Comparison of ENCODE assay signal across 8 cellular contexts in the genomic region with DNA sequence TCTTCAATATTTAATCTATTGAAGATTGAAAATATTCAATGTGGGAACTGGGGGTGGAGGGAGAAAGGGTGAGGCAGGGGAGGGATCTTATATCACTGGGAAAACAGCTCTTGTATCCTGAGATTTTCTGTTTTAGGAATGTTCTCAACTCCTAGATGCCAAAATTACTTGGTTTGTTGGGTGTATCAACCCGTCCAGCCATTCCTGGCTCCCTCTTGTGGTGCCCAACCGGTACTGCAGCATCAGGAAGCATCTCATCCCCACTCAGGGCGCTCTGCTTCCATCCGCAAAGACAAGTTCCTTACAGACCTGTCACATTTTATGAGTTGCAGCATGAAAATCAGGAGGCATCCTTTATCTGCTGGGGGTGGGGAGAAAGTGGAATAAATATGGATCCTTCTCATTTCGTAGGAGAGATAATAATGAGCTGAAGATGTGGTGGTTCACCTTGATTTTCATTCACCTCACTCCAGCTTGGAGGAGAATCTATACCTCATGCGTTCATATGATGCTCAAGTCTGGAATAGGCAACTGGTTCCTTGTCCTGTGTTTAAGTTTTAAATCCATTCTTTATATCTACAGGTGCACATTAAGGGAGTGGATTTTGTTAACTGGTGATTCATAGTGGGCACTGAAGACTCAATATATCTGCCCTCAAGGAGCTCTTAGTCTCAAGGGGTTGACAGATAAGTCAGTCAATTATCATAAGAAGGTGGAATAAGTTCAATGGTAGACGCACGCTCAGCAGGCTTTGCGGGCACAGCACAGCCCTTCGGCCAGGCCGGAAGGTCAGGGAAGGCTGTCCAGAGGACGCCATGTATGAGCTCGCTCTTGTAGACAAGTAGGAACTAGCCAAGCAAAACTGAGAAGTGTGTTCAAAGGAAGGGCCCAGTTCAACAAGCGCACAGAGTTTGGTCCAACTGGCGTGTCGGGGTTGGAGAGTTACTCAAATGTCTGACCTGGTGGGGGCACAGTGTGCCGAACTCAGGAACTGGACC.
DNase-seq lines count a peak whose midpoint lies in the region; ATAC-seq, FAIRE-seq and TF ChIP-seq lines count a peak whose summit lies in the region.

No MANE protein-coding gene starts in this region.

- peaks cover 10% of the 10 kb centered on the region for H3K4me1 Mint-ChIP-seq in activated naive CD8-positive, alpha-beta T cell treated with anti-CD3 and anti-CD28 coated beads, Interleukin-2, amount 10 ng/mL, durations not matched to agents 7 days and 5 days

- peaks cover 0 to 14% (median 8%) of the 10 kb centered on the region in 9 donors for H3K4me1 ChIP-seq in heart right ventricle

- no peak overlapping the region for H3K27ac ChIP-seq in heart right ventricle

- H3K4me3 ChIP-seq in heart right ventricle, result no peak overlapping the region

- ATAC-seq in HG03460 (IDR thresholded peaks at IDR 0.05; ENCODE audit: unreplicated experiment) (peak; percentile 68), SK-N-SH treated with all-trans-retinoic acid at 6 μM for 48 hours (peak; percentile 89), heart right ventricle (peak in 7 of 8 donors; percentile 53 to 88 (median 80)), GM21576 (IDR thresholded peaks at IDR 0.05; ENCODE audit: unreplicated experiment) (no peak)
- peak; percentile 44 for ATAC-seq in activated naive CD8-positive, alpha-beta T cell treated with anti-CD3 and anti-CD28 coated beads, Interleukin-2, amount 10 ng/mL, durations not matched to agents 7 days and 5 days (ENCODE audit: low read depth)

- H3K36me3 ChIP-seq in heart right ventricle, result peaks cover 0 to 38% (median 6%) of the 10 kb centered on the region in 9 donors

- peak; percentile 90 for FAIRE-seq in GM18507 (lab: Jason Lieb, UNC)

- no peak overlapping the region for H3K4me3 Mint-ChIP-seq in activated naive CD8-positive, alpha-beta T cell treated with anti-CD3 and anti-CD28 coated beads, Interleukin-2, amount 10 ng/mL, durations not matched to agents 7 days and 5 days

- peak overlapping the region; percentile 16 for H3K27ac Mint-ChIP-seq in activated naive CD8-positive, alpha-beta T cell treated with anti-CD3 and anti-CD28 coated beads, Interleukin-2, amount 10 ng/mL, durations not matched to agents 7 days and 5 days

- no peaks in the 10 kb centered on the region for H3K27me3 Mint-ChIP-seq in activated naive CD8-positive, alpha-beta T cell treated with anti-CD3 and anti-CD28 coated beads, Interleukin-2, amount 10 ng/mL, durations not matched to agents 7 days and 5 days

- H3K9me3 ChIP-seq in heart right ventricle, result no peaks in the 10 kb centered on the region

- H3K27me3 ChIP-seq in heart right ventricle, result no peaks in the 10 kb centered on the region

- DNase-seq in AG09319 (ENCODE audit: extremely low read depth, low read depth) (peak; percentile 22), GM18507 (ENCODE audit: extremely low spot score, insufficient read length, low read depth) (peak; percentile 42), heart right ventricle (peak; percentile 68 to 69), renal cortical epithelial cell (ENCODE audit: low read depth) (peak; percentile 29)
- DNase-seq in activated naive CD8-positive, alpha-beta T cell treated with anti-CD3 and anti-CD28 coated beads, Interleukin-2, amount 10 ng/mL, durations not matched to agents 7 days and 5 days, result peak; percentile 50

- WGBS in heart right ventricle, 2 donors, result 82 to 84% methylated on average over 17 of the region's 17 CpGs

- TF ChIP-seq CTCF in AG09319 (IDR thresholded peaks at IDR 0.05; ENCODE audit: low read depth, low read length) (no peak; the same call in none of the 2 replicates), heart right ventricle (IDR thresholded peaks at IDR 0.05) (peak; percentile 95 to 98 (median 96))

- POLR2A ChIA-PET in activated naive CD8-positive, alpha-beta T cell treated with anti-CD3 and anti-CD28 coated beads, Interleukin-2, amount 10 ng/mL, durations not matched to agents 7 days and 5 days (lab: Charles Lee), result no interaction called here

- intact Hi-C loops in heart right ventricle (cut with DNase I), result loop anchor here (1.0 to 5.0 kb wide), 4 partner anchors 127 to 148 kb away; a partner anchor contains a TSS

- peaks cover 40% of the 10 kb centered on the region for H3K36me3 Mint-ChIP-seq in activated naive CD8-positive, alpha-beta T cell treated with anti-CD3 and anti-CD28 coated beads, Interleukin-2, amount 10 ng/mL, durations not matched to agents 7 days and 5 days

- no peaks in the 10 kb centered on the region for H3K9me3 Mint-ChIP-seq in activated naive CD8-positive, alpha-beta T cell treated with anti-CD3 and anti-CD28 coated beads, Interleukin-2, amount 10 ng/mL, durations not matched to agents 7 days and 5 days

TF ChIP-seq in SK-N-SH treated with all-trans-retinoic acid at 6 μM for 48 hours, 23 proteins besides CTCF, POLR2A, EP300 and RAD21:
- TF ChIP-seq ZNF8 (CRISPR knock-in tag; IDR thresholded peaks at IDR 0.05) (no peak), ISL1 (CRISPR knock-in tag; IDR thresholded peaks at IDR 0.05) (no peak), TCF4 (CRISPR knock-in tag; IDR thresholded peaks at IDR 0.05; ENCODE audit: borderline replicate concordance) (no peak), ZFP30 (CRISPR knock-in tag; IDR thresholded peaks at IDR 0.05) (no peak), ARNTL (CRISPR knock-in tag; IDR thresholded peaks at IDR 0.05; ENCODE audit: borderline replicate concordance, low read depth) (no peak), ZFP3 (CRISPR knock-in tag; IDR thresholded peaks at IDR 0.05) (no peak)
- TF ChIP-seq, protein P1, sequence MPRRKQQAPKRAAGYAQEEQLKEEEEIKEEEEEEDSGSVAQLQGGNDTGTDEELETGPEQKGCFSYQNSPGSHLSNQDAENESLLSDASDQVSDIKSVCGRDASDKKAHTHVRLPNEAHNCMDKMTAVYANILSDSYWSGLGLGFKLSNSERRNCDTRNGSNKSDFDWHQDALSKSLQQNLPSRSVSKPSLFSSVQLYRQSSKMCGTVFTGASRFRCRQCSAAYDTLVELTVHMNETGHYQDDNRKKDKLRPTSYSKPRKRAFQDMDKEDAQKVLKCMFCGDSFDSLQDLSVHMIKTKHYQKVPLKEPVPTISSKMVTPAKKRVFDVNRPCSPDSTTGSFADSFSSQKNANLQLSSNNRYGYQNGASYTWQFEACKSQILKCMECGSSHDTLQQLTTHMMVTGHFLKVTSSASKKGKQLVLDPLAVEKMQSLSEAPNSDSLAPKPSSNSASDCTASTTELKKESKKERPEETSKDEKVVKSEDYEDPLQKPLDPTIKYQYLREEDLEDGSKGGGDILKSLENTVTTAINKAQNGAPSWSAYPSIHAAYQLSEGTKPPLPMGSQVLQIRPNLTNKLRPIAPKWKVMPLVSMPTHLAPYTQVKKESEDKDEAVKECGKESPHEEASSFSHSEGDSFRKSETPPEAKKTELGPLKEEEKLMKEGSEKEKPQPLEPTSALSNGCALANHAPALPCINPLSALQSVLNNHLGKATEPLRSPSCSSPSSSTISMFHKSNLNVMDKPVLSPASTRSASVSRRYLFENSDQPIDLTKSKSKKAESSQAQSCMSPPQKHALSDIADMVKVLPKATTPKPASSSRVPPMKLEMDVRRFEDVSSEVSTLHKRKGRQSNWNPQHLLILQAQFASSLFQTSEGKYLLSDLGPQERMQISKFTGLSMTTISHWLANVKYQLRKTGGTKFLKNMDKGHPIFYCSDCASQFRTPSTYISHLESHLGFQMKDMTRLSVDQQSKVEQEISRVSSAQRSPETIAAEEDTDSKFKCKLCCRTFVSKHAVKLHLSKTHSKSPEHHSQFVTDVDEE (CRISPR knock-in tag; IDR thresholded peaks at IDR 0.05), result no peak
TF ChIP-seq in SK-N-SH treated with all-trans-retinoic acid at 6 μM for 48 hours: peak in this region for 0.
